ENCODE assay signal across 8 cellular contexts in genomic region chr1:154970631-154971340, GRCh38. TPM values are rescaled to one million over a fixed set of nuclear protein-coding genes. Genes with fewer than 3 reads are reported as not detected.
DNase-seq lines count a peak whose midpoint lies in the region; ATAC-seq and TF ChIP-seq lines count a peak whose summit lies in the region.

SHC1 (minus strand) TSS chr1:154970747; CDS start chr1:154970526, 221 bp downstream.

- peak within 1 kb of the TSS; percentile 72 for H3K27ac Mint-ChIP-seq in activated CD4-positive, alpha-beta T cell treated with anti-CD3 and anti-CD28 coated beads, Interleukin-2, amount 10 ng/mL, durations not matched to agents 7 days and 5 days

- H3K36me3 Mint-ChIP-seq in activated CD4-positive, alpha-beta T cell treated with anti-CD3 and anti-CD28 coated beads, Interleukin-2, amount 10 ng/mL, durations not matched to agents 7 days and 5 days (ENCODE audit: low read depth): peaks cover 34% of the 10 kb centered on the region

- H3K4me3 ChIP-seq in NB4 (ENCODE audit: low read depth, low read length): peak within 1 kb of the TSS; percentile 3
- H3K4me3 ChIP-seq in mesodermal cell (ENCODE audit: extremely low read depth, insufficient read depth, low read length, poor library complexity, severe bottlenecking): peak within 1 kb of the TSS; percentile 69

- no peaks in the 10 kb centered on the region for H3K27me3 Mint-ChIP-seq in activated CD4-positive, alpha-beta T cell treated with anti-CD3 and anti-CD28 coated beads, Interleukin-2, amount 10 ng/mL, durations not matched to agents 7 days and 5 days

- ATAC-seq in HG02938 (IDR thresholded peaks at IDR 0.05; ENCODE audit: unreplicated experiment): no peak

- H3K9me3 Mint-ChIP-seq in activated CD4-positive, alpha-beta T cell treated with anti-CD3 and anti-CD28 coated beads, Interleukin-2, amount 10 ng/mL, durations not matched to agents 7 days and 5 days: no peaks in the 10 kb centered on the region

- H3K36me3 ChIP-seq in mesodermal cell (ENCODE audit: control insufficient read depth, insufficient read depth, low read length): peaks cover 42% of the 10 kb centered on the region

- peaks cover 51% of the 10 kb centered on the region for H3K4me1 Mint-ChIP-seq in activated CD4-positive, alpha-beta T cell treated with anti-CD3 and anti-CD28 coated beads, Interleukin-2, amount 10 ng/mL, durations not matched to agents 7 days and 5 days

- H3K9me3 ChIP-seq in mesodermal cell (ENCODE audit: control insufficient read depth, low read length): no peaks in the 10 kb centered on the region

- DNase-seq in NCI-H2029 (lab: John Stamatoyannopoulos, UW) (peak; percentile 41), NCI-H2029 treated with DMSO at 0.1 percent for 48 hours (lab: John Stamatoyannopoulos, UW) (no peak), NB4 (ENCODE audit: low read depth) (peak; percentile 68), epithelial cell of prostate (ENCODE audit: low read depth, low spot score) (peak; percentile 63), stromal cell of bone marrow (ENCODE audit: low read depth) (peak; percentile 97)
- peak; percentile 39 for DNase-seq in activated CD4-positive, alpha-beta T cell treated with anti-CD3 and anti-CD28 coated beads, Interleukin-2, amount 10 ng/mL, durations not matched to agents 7 days and 5 days

- CTCF ChIA-PET in activated CD4-positive, alpha-beta T cell treated with anti-CD3 and anti-CD28 coated beads, Interleukin-2, amount 10 ng/mL, durations not matched to agents 7 days and 5 days (lab: Charles Lee): interaction anchor here (0.9 to 6.4 kb wide), 11 partner anchors 10 to 202 kb away, joined by 3 to 26 read pairs (median 7); partner anchors contain the start of genes FLAD1, KRTCAP2, LENEP and PMVK

- POLR2A ChIA-PET in activated CD4-positive, alpha-beta T cell treated with anti-CD3 and anti-CD28 coated beads, Interleukin-2, amount 10 ng/mL, durations not matched to agents 7 days and 5 days (lab: Charles Lee): interaction anchor here (0.6 kb wide), 1 partner anchor 82 kb away, joined by 3 read pairs; no protein-coding TSS in a partner anchor

- no peak for TF ChIP-seq CTCF in NB4 (IDR thresholded peaks at IDR 0.05; ENCODE audit: low read depth, low read length)

- 2 to 7% methylated on average over 3 to 8 of the region's 15 CpGs for WGBS in mesodermal cell (ENCODE audit: insufficient coverage in 2 of 2), 2 experiments

- peak within 1 kb of the TSS; percentile 25 for H3K4me3 Mint-ChIP-seq in activated CD4-positive, alpha-beta T cell treated with anti-CD3 and anti-CD28 coated beads, Interleukin-2, amount 10 ng/mL, durations not matched to agents 7 days and 5 days

- H3K27ac ChIP-seq in epithelial cell of prostate (peak within 1 kb of the TSS; percentile 100), mesodermal cell (ENCODE audit: low read depth, low read length, severe bottlenecking) (peak within 1 kb of the TSS; percentile 100)

- peaks cover 20% of the 10 kb centered on the region for H3K4me1 ChIP-seq in mesodermal cell (ENCODE audit: control insufficient read depth, insufficient read depth, low read length, poor library complexity, severe bottlenecking)

- TF ChIP-seq POLR2A in NB4 (IDR thresholded peaks at IDR 0.05; ENCODE audit: extremely low read depth, insufficient read length): peak; percentile 47

RNA-seq across cellular contexts. Expression of gene SHC1, which starts in this region (rescaled TPM):
- total RNA-seq in activated CD4-positive, alpha-beta T cell treated with anti-CD3 and anti-CD28 coated beads, Interleukin-2, amount 10 ng/mL, durations not matched to agents 7 days and 5 days: 100 to 1,000 TPM in 1 of 2 experiments, 10 to 100 TPM in 1; 75.1 to 104 TPM
- 288 TPM for polyA plus RNA-seq in mesodermal cell (2013, experiment 1 of 2)
- polyA plus RNA-seq in mesodermal cell (2013, experiment 2 of 2): 227 TPM
